In the genomic region with DNA sequence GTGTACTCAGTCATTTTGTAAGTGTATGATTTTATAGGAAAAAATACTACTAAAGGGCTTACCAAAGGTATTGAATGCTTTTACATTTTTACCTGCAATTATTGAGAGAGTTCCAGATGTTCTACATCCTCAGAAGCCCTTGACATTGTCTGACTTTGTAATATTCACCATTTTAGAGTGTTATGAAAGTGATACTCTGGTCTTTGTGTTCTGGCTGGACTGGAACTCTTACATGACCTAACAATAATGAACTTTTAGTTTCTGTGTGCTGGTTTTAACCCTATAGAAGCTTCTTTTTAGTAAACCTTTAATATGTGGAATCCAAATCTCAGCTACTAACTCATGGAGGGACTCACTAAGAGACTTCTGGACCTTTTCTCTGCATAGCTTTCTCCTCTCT, we compare ENCODE assay signal across 26 cellular contexts.
"Had no signal": no experiment of that assay in that cellular context is flagged by ENCODE, and none has a peak within 500 bp of the region (broad histone marks: within the 10 kb centered on the region; RNA-seq: fewer than 3 reads in every experiment).

No MANE protein-coding gene starts in this region.

- H3K4me1 ChIP-seq: stomach, suprapubic skin, testis, thyroid gland, tibial artery, tibial nerve, transverse colon, upper lobe of left lung, upper lobe of right lung, uterus, vagina had no signal

- H3K4me3 ChIP-seq: stomach, suprapubic skin, testis, thoracic aorta, thyroid gland, tibial artery, tibial nerve, transverse colon, upper lobe of left lung, upper lobe of right lung, uterus, vagina had no signal

- H3K27me3 ChIP-seq: stomach, suprapubic skin, testis, thyroid gland, tibial artery, tibial nerve, transverse colon, upper lobe of left lung, upper lobe of right lung, uterus, vagina had no signal

- DNase-seq: stimulated activated CD4-positive, alpha-beta T cell treated with anti-CD3 and anti-CD28 coated beads, Interleukin-2, amount 100 ng/mL, for 48 hours; stimulated activated CD4-positive, alpha-beta T cell treated with anti-CD3 and anti-CD28 coated beads, Interleukin-4, amount 100 ng/mL, for 1 hour; stimulated activated CD4-positive, alpha-beta T cell treated with anti-CD3 and anti-CD28 coated beads, Interleukin-4, amount 100 ng/mL, for 24 hours; stimulated activated CD4-positive, alpha-beta T cell treated with anti-CD3 and anti-CD28 coated beads, Interleukin-4, amount 100 ng/mL, for 4 hours; stimulated activated CD8-positive, alpha-beta memory T cell treated with anti-CD3 and anti-CD28 coated beads, Interleukin-4, amount 100 ng/mL, for 48 hours; stimulated activated naive B cell treated with anti-CD40 and anti-IgM and Interleukin-4, amounts not matched to agents 10 μg/mL and 1 μg/mL and 100 μg/mL, for 72 hours; stimulated activated naive CD4-positive, alpha-beta T cell; stimulated activated naive CD4-positive, alpha-beta T cell treated with Interleukin-2 at 50 U/mL for 16 hours; stimulated activated naive CD8-positive, alpha-beta T cell treated with anti-CD3 and anti-CD28 coated beads, Interleukin-15, amount 100 ng/mL, for 72 hours; stimulated activated naive CD8-positive, alpha-beta T cell treated with anti-CD3 and anti-CD28 coated beads, Interleukin-15, Interleukin-2, amounts not matched to agents 100 U/mL and 50 U/mL, for 24 hours; stomach; substantia nigra; testis; thyroid gland; tibial artery; transverse colon; trophoblast cell; upper lobe of left lung; upper lobe of right lung; uterus had no signal

- H3K27ac ChIP-seq: stomach, suprapubic skin, testis, thoracic aorta, thyroid gland, tibial artery, tibial nerve, transverse colon, upper lobe of left lung, upper lobe of right lung, uterus, vagina had no signal

- H3K9me3 ChIP-seq: stomach, suprapubic skin, testis, thoracic aorta, thyroid gland, tibial artery, tibial nerve, transverse colon, upper lobe of left lung, upper lobe of right lung, uterus, vagina had no signal

- H3K36me3 ChIP-seq: stomach, suprapubic skin, thoracic aorta, thyroid gland, tibial artery, tibial nerve, transverse colon, upper lobe of left lung, upper lobe of right lung, uterus, vagina had no signal

- ATAC-seq: stimulated activated effector memory CD8-positive, alpha-beta T cell treated with anti-CD3 and anti-CD28 coated beads, Interleukin-12 subunit alpha, Interleukin-12 subunit beta, amount 100 ng/mL, for 72 hours; stimulated activated memory B cell treated with anti-CD40 and anti-IgM and Interleukin-4, amounts not matched to agents 10 μg/mL and 1 μg/mL and 100 μg/mL, for 72 hours; stimulated activated naive B cell treated with anti-CD40 and anti-IgM and Interleukin-4, amounts not matched to agents 10 μg/mL and 1 μg/mL and 100 μg/mL, for 72 hours; stimulated activated naive CD8-positive, alpha-beta T cell treated with anti-CD3 and anti-CD28 coated beads, Interleukin-15, amount 100 ng/mL, for 72 hours; stimulated activated naive CD8-positive, alpha-beta T cell treated with anti-CD3 and anti-CD28 coated beads, Interleukin-15, Interleukin-2, amounts not matched to agents 100 U/mL and 50 U/mL, for 24 hours; upper lobe of right lung had no signal
